30 cellular contexts compared by ENCODE assay signal in genomic region chr3:101879623-101880284, GRCh38. TPM values are rescaled to one million over a fixed set of nuclear protein-coding genes. Genes with fewer than 3 reads are reported as not detected.
A peak's percentile ranks its signal among the peaks of the same experiment; 100 is the strongest.
DNase-seq lines count a peak whose midpoint lies in the region; ATAC-seq, FAIRE-seq and TF ChIP-seq lines count a peak whose summit lies in the region.
"Had no signal": no experiment of that assay in that cellular context is flagged by ENCODE, and none has a peak within 500 bp of the region (broad histone marks: within the 10 kb centered on the region; RNA-seq: fewer than 3 reads in every experiment).

No MANE protein-coding gene starts in this region.

- TF ChIP-seq CTCF in A549 (IDR thresholded peaks at IDR 0.05) (no peak), OCI-LY7 (conservative IDR thresholded peaks at IDR 0.05; ENCODE audit: low read length) (no peak), keratinocyte (optimal IDR thresholded peaks at IDR 0.05 in 1 of 3, IDR thresholded peaks at IDR 0.05 in 1 of 3, conservative IDR thresholded peaks at IDR 0.05 in 1 of 3; ENCODE audit: extremely low read depth in 1 of 3, insufficient read depth in 2 of 3, low read length in 3 of 3) (no peak), dorsolateral prefrontal cortex (IDR thresholded peaks at IDR 0.05 in 54 of 56, conservative IDR thresholded peaks at IDR 0.05 in 2 of 56; ENCODE audit: low read depth in 1 of 56, partially characterized antibody in 56 of 56) (no peak)

- no peaks in the 10 kb centered on the region for H3K4me1 ChIP-seq in A549
- H3K4me1 ChIP-seq in OCI-LY7 (ENCODE audit: insufficient read depth, low read length, poor library complexity, severe bottlenecking) = peaks cover 11% of the 10 kb centered on the region
- peaks cover under 1% of the 10 kb centered on the region for H3K4me1 ChIP-seq in keratinocyte (ENCODE audit: control insufficient read depth, extremely low read depth, insufficient read depth, low read length)
- H3K4me1 ChIP-seq: ascending aorta had no signal

- no peaks in the 10 kb centered on the region for H3K9me1 ChIP-seq in keratinocyte (ENCODE audit: control insufficient read depth, extremely low read depth, insufficient read depth, low read length)

- DNase-seq in A549 (ENCODE audit: low read depth in 1 of 2, low spot score in 1 of 2) (no peak), OCI-LY7 (ENCODE audit: low spot score) (no peak), keratinocyte (ENCODE audit: low read depth, low spot score) (no peak), dorsolateral prefrontal cortex (no peak), SHP77 treated with DMSO at 0.1 percent for 48 hours (lab: John Stamatoyannopoulos, UW) (no peak), RKO (ENCODE audit: low spot score) (no peak)
- DNase-seq: activated CD8-positive, alpha-beta T cell treated with anti-CD3 and anti-CD28 coated beads, Interleukin-2, amount 10 ng/mL, durations not matched to agents 7 days and 5 days; Calu3; cortex of kidney; DMS79 treated with DMSO at 0.1 percent for 48 hours; foreskin keratinocyte; GM23248; heart left ventricle; HFFc6; NCI-H1105; NCI-H1930; NCI-H2227 treated with DMSO at 0.1 percent for 48 hours; nephron progenitor cell; pancreas; Right ventricle myocardium superior; stimulated activated CD4-positive, alpha-beta T cell treated with anti-CD3 and anti-CD28 coated beads, Interleukin-2, amount 100 ng/mL, for 24 hours; transverse colon had no signal

- FAIRE-seq in A549 (lab: Jason Lieb, UNC) (peak; percentile 39), keratinocyte (lab: Jason Lieb, UNC) (peak; percentile 74)
- FAIRE-seq: GM18507, pancreas had no signal

- BruUV-seq in OCI-LY7 (replicated peaks; lab: Mats Ljungman, UMichigan) = no TSS peak

- H3K9ac ChIP-seq in keratinocyte (ENCODE audit: control insufficient read depth, extremely low read depth, insufficient read depth, low read length) = no peak overlapping the region
- H3K9ac ChIP-seq: GM23248 had no signal

- H3K79me2 ChIP-seq in OCI-LY7 (ENCODE audit: insufficient read depth, low read depth, low read length) (no peaks in the 10 kb centered on the region), keratinocyte (ENCODE audit: control insufficient read depth, insufficient read depth, low read length) (no peaks in the 10 kb centered on the region)

- H3K27me3 ChIP-seq in keratinocyte (ENCODE audit: control insufficient read depth, extremely low read depth, insufficient read depth, low read length) (no peaks in the 10 kb centered on the region), dorsolateral prefrontal cortex (no peaks in the 10 kb centered on the region)
- H3K27me3 ChIP-seq: ascending aorta, foreskin keratinocyte, heart left ventricle, pancreas, transverse colon had no signal

- H3K9me3 ChIP-seq in A549 (no peaks in the 10 kb centered on the region), OCI-LY7 (ENCODE audit: low read length) (no peaks in the 10 kb centered on the region), keratinocyte (ENCODE audit: control insufficient read depth, low read depth, low read length) (no peaks in the 10 kb centered on the region)
- H3K9me3 ChIP-seq: ascending aorta, heart left ventricle, pancreas, transverse colon had no signal

- H4K20me1 ChIP-seq in OCI-LY7 (ENCODE audit: insufficient read depth, low read length) (no peaks in the 10 kb centered on the region), keratinocyte (ENCODE audit: control insufficient read depth, extremely low read depth, insufficient read depth, low read length) (no peaks in the 10 kb centered on the region)

- POLR2A ChIA-PET in A549 (lab: Yijun Ruan, JAX) (no interaction called here), OCI-LY7 (lab: Charles Lee) (interaction anchor here (0.9 kb wide), 1 partner anchor 9 kb away, joined by 3 read pairs; no protein-coding TSS in a partner anchor)

- H3K27ac ChIP-seq in A549 = no peak overlapping the region
- no peak overlapping the region for H3K27ac ChIP-seq in OCI-LY7 (ENCODE audit: low read depth, low read length, poor library complexity, severe bottlenecking)
- H3K27ac ChIP-seq in keratinocyte (ENCODE audit: control insufficient read depth, insufficient read depth, low read length) = no peak overlapping the region
- H3K27ac ChIP-seq in dorsolateral prefrontal cortex = no peak overlapping the region
- H3K27ac ChIP-seq: ascending aorta, C4-2B, foreskin keratinocyte, GM23248, HL-60, pancreas had no signal

- dilution Hi-C loops in keratinocyte (cut with MboI; ENCODE audit: extremely low pct_ligation_motif_present, low sequenced_read_pairs) = no loop called here

- H3K4me2 ChIP-seq in A549 = no peak overlapping the region
- H3K4me2 ChIP-seq in OCI-LY7 (ENCODE audit: low read length) = no peak overlapping the region
- no peak overlapping the region for H3K4me2 ChIP-seq in keratinocyte (ENCODE audit: control insufficient read depth, extremely low read depth, insufficient read depth, low read depth, low read length)
- H3K4me2 ChIP-seq: smooth muscle cell had no signal

- H2AFZ ChIP-seq in OCI-LY7 (ENCODE audit: low read length) (peak overlapping the region; percentile 8; the same call in 1 of the 2 replicates), keratinocyte (ENCODE audit: control insufficient read depth, low read length) (no peak overlapping the region)
- H2AFZ ChIP-seq: GM23248 had no signal

- no peak for TF ChIP-seq RAD21 in A549 (conservative IDR thresholded peaks at IDR 0.05 in 1 of 2, IDR thresholded peaks at IDR 0.05 in 1 of 2)

- WGBS in A549 (ENCODE audit: missing lambda C conversion rate) = 70% methylated on average over 5 of the region's 5 CpGs

- CTCF ChIA-PET in A549 (lab: Yijun Ruan, JAX) = no interaction called here
- CTCF ChIA-PET in OCI-LY7 (lab: Charles Lee; ENCODE audit: unreplicated experiment) = no interaction called here

- H3K36me3 ChIP-seq in OCI-LY7 (ENCODE audit: insufficient read depth, low read length) (no peaks in the 10 kb centered on the region), keratinocyte (ENCODE audit: control insufficient read depth in 2 of 2, extremely low read depth in 1 of 2, insufficient read depth in 2 of 2, low read length in 2 of 2) (no peaks in the 10 kb centered on the region)
- H3K36me3 ChIP-seq: ascending aorta, heart left ventricle, pancreas, transverse colon had no signal

- intact Hi-C loops in OCI-LY7 (cut with micrococcal nuclease; ENCODE audit: unreplicated experiment) = no loop called here
- intact Hi-C loops in dorsolateral prefrontal cortex (cut with DNase I) = no loop called here

- TF ChIP-seq EP300 in A549 (IDR thresholded peaks at IDR 0.05) = no peak

- H3K4me3 ChIP-seq in A549 (no peak overlapping the region), OCI-LY7 (ENCODE audit: low read depth, low read length, poor library complexity, severe bottlenecking) (no peak overlapping the region), keratinocyte (ENCODE audit: control insufficient read depth in 2 of 3, extremely low read depth in 1 of 3, insufficient read depth in 2 of 3, low read depth in 1 of 3, low read length in 3 of 3) (no peak overlapping the region), dorsolateral prefrontal cortex (no peak overlapping the region)
- H3K4me3 ChIP-seq: ascending aorta, GM23248, heart left ventricle, pancreas, smooth muscle cell, transverse colon had no signal

- TF ChIP-seq POLR2A in A549 (IDR thresholded peaks at IDR 0.05; ENCODE audit: low read length) = no peak

- ATAC-seq in A549 (no peak), GM18867 (IDR thresholded peaks at IDR 0.05; ENCODE audit: unreplicated experiment) (peak; percentile 49), HG02840 (IDR thresholded peaks at IDR 0.05; ENCODE audit: low FRiP score, unreplicated experiment) (no peak)
- ATAC-seq: activated CD8-positive, alpha-beta T cell treated with anti-CD3 and anti-CD28 coated beads, Interleukin-2, amount 10 ng/mL, durations not matched to agents 7 days and 5 days; activated naive CD4-positive, alpha-beta T cell treated with anti-CD3 and anti-CD28 coated beads, Interleukin-2, amount 50 U/mL, for 72 hours; foreskin keratinocyte; heart left ventricle had no signal

- no peaks in the 10 kb centered on the region for H3K9me2 ChIP-seq in OCI-LY7 (ENCODE audit: insufficient read depth, low read length)

TF ChIP-seq in A549, 52 proteins besides CTCF, POLR2A, EP300 and RAD21:
- TF ChIP-seq NPAS2 (CRISPR knock-in tag; IDR thresholded peaks at IDR 0.05; ENCODE audit: borderline replicate concordance) (no peak), MAFK (IDR thresholded peaks at IDR 0.05; ENCODE audit: partially characterized antibody) (peak; percentile 72), ESRRA (IDR thresholded peaks at IDR 0.05; ENCODE audit: borderline replicate concordance, low read length) (no peak), ZFP36 (IDR thresholded peaks at IDR 0.05; ENCODE audit: borderline replicate concordance, partially characterized antibody) (no peak), HEYL (CRISPR knock-in tag; IDR thresholded peaks at IDR 0.05) (no peak)

RNA-seq across cellular contexts. Expression of gene NFKBIZ, which starts 30.4 kb away (rescaled TPM):
- polyA plus RNA-seq in A549 (2011; rRNA removed) (32.9 and 36.1 TPM in 2 replicates), A549 (2017; fragmentation: RNase III; extraction: RNeasy Plus Mini Kit Qiagen cat#74134 plus additional on column Dnase treatment) (14.4 to 19.8 TPM (median 16.6 TPM) in 3 replicates), keratinocyte (24.6 to 133 TPM (median 88.9 TPM) in 3 replicates)
- polyA plus RNA-seq in A549 (2012; cell fraction: cytosol; rRNA removed) = 10.4 and 12.9 TPM in 2 replicates
- 63.5 and 66.0 TPM in 2 replicates for polyA plus RNA-seq in A549 (2012; cell fraction: nucleus; rRNA removed)
- 108 and 121 TPM in 2 replicates for polyA minus RNA-seq in A549 (2011; rRNA and poly(A)+ RNA removed)
- total RNA-seq in OCI-LY7 (2014; rRNA removed; shearing (Covaris generic)) = 11.8 and 14.1 TPM in 2 replicates
- total RNA-seq in OCI-LY7 (2022) (26.6 and 33.3 TPM in 2 replicates), dorsolateral prefrontal cortex (10 to 100 TPM in 104 of 120 experiments, 1 to 10 TPM in 16; 4.6 to 36.6 (median 15.2) TPM)
- 42.2 TPM for polyA plus RNA-seq in keratinocyte (2011; ENCODE audit: low read depth)
- 20.8 and 25.5 TPM in 2 replicates for polyA plus RNA-seq in keratinocyte (2011; cell fraction: cytosol; rRNA removed)
- polyA plus RNA-seq in keratinocyte (2011; cell fraction: nucleus; rRNA removed) = 190 and 207 TPM in 2 replicates
- 9.0 and 40.2 TPM in 2 replicates for polyA plus RNA-seq in keratinocyte (2012; ENCODE audit: low replicate concordance)
- polyA minus RNA-seq in keratinocyte = 17.8 to 168 TPM (median 144 TPM) in 3 replicates
- polyA minus RNA-seq in keratinocyte (2011; cell fraction: cytosol; rRNA and poly(A)+ RNA removed) = 35.3 TPM
- polyA minus RNA-seq in keratinocyte (2011; cell fraction: nucleus; rRNA and poly(A)+ RNA removed) = 161 and 247 TPM in 2 replicates
